ENCODE assay signal across 24 cellular contexts in the genomic region with DNA sequence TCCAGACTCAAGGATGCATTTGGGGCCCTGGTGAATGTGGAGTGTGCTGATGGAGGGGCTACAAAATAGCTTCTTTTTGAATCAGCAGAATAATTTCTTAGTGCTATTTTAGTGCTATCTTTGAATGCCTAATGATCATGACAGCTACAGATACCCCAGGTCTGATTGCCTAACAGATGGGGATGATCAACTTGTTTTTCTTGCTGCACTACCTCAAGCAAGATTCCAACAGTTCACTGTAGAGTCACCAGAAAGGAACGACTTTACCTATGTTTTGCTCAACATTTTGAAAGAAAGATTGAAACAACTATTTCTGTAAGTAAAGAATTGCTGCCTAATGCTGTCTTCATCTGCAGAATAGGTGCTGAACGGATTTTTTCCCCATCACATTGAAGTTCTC.
"Had no signal": no experiment of that assay in that cellular context is flagged by ENCODE, and none has a peak within 500 bp of the region (broad histone marks: within the 10 kb centered on the region; RNA-seq: fewer than 3 reads in every experiment).

No MANE protein-coding gene starts in this region.

- ATAC-seq: activated T-cell treated with anti-CD3 and anti-CD28 coated beads, Interleukin-2, amount 50 U/mL, for 4 hours; gastrocnemius medialis; left ventricle myocardium superior; right lobe of liver; stimulated activated effector memory CD8-positive, alpha-beta T cell treated with anti-CD3 and anti-CD28 coated beads, Interleukin-12 subunit alpha, Interleukin-12 subunit beta, amount 100 ng/mL, for 72 hours; WTC11 had no signal

- H3K9me3 ChIP-seq: breast epithelium, gastrocnemius medialis, right lobe of liver, stomach, transverse colon, vagina had no signal

- H3K27ac Mint-ChIP-seq: activated naive CD4-positive, alpha-beta T cell treated with anti-CD3 and anti-CD28 coated beads for 36 hours; activated naive CD8-positive, alpha-beta T cell treated with anti-CD3 and anti-CD28 coated beads, Interleukin-2, amount 10 ng/mL, durations not matched to agents 7 days and 5 days; nephron progenitor cell; stimulated activated effector memory CD8-positive, alpha-beta T cell treated with anti-CD3 and anti-CD28 coated beads, Interleukin-12 subunit alpha, Interleukin-12 subunit beta, amount 100 ng/mL, for 72 hours; T-helper 1 cell treated with Interleukin-12 subunit alpha and Interleukin-12 subunit beta and Interleukin-4 antibody, amounts not matched to agents 30 μg/mL and 1 μg/mL, for 36 hours; WTC11 had no signal

- H3K36me3 ChIP-seq: breast epithelium, gastrocnemius medialis, right lobe of liver, stomach, transverse colon, vagina had no signal

- H3K27me3 ChIP-seq: breast epithelium, gastrocnemius medialis, right lobe of liver, stomach, transverse colon, vagina had no signal

- H3K4me1 ChIP-seq: breast epithelium, gastrocnemius medialis, right lobe of liver, stomach, transverse colon, vagina had no signal

- H3K4me3 ChIP-seq: breast epithelium, gastrocnemius medialis, right lobe of liver, skin epidermis, stomach, transverse colon, vagina had no signal

- H3K9me3 Mint-ChIP-seq: activated naive CD4-positive, alpha-beta T cell treated with anti-CD3 and anti-CD28 coated beads for 36 hours; activated naive CD8-positive, alpha-beta T cell treated with anti-CD3 and anti-CD28 coated beads, Interleukin-2, amount 10 ng/mL, durations not matched to agents 7 days and 5 days; nephron progenitor cell; stimulated activated effector memory CD8-positive, alpha-beta T cell treated with anti-CD3 and anti-CD28 coated beads, Interleukin-12 subunit alpha, Interleukin-12 subunit beta, amount 100 ng/mL, for 72 hours had no signal

- H3K36me3 Mint-ChIP-seq: stimulated activated effector memory CD8-positive, alpha-beta T cell treated with anti-CD3 and anti-CD28 coated beads, Interleukin-12 subunit alpha, Interleukin-12 subunit beta, amount 100 ng/mL, for 72 hours; WTC11 had no signal

- DNase-seq: activated CD4-positive, alpha-beta T cell treated with anti-CD3 and anti-CD28 coated beads, Interleukin-2, amount 50 U/mL, for 4 hours; activated CD8-positive, alpha-beta memory T cell treated with anti-CD3 and anti-CD28 coated beads for 24 hours; activated CD8-positive, alpha-beta memory T cell treated with anti-CD3 and anti-CD28 coated beads, Interleukin-2, amount 50 U/mL, for 4 hours; activated naive CD4-positive, alpha-beta T cell treated with anti-CD3 and anti-CD28 coated beads for 36 hours; activated naive CD8-positive, alpha-beta T cell treated with anti-CD3 and anti-CD28 coated beads, Interleukin-2, amount 10 ng/mL, durations not matched to agents 7 days and 5 days; activated T-cell treated with anti-CD3 and anti-CD28 coated beads, Interleukin-2, amount 50 U/mL, for 4 hours; amniotic stem cell; cerebellar nuclear complex; gastrocnemius medialis; hippocampal formation; left ventricle myocardium superior; nephron progenitor cell; nucleus accumbens; right lobe of liver; stimulated activated CD4-positive, alpha-beta T cell treated with anti-CD3 and anti-CD28 coated beads, Interleukin-1b, Interleukin-23, amount 100 ng/mL, for 48 hours; stomach; T1000; transverse colon had no signal

- H3K4me1 Mint-ChIP-seq: activated naive CD8-positive, alpha-beta T cell treated with anti-CD3 and anti-CD28 coated beads, Interleukin-2, amount 10 ng/mL, durations not matched to agents 7 days and 5 days; nephron progenitor cell had no signal

- H3K27ac ChIP-seq: breast epithelium, gastrocnemius medialis, right lobe of liver, stomach, transverse colon, vagina had no signal

- H3K4me3 Mint-ChIP-seq: activated naive CD4-positive, alpha-beta T cell treated with anti-CD3 and anti-CD28 coated beads for 36 hours; activated naive CD8-positive, alpha-beta T cell treated with anti-CD3 and anti-CD28 coated beads, Interleukin-2, amount 10 ng/mL, durations not matched to agents 7 days and 5 days; activated T-cell treated with anti-CD3 and anti-CD28 coated beads, Interleukin-2, amount 50 U/mL, for 4 hours; nephron progenitor cell; stimulated activated effector memory CD8-positive, alpha-beta T cell treated with anti-CD3 and anti-CD28 coated beads, Interleukin-12 subunit alpha, Interleukin-12 subunit beta, amount 100 ng/mL, for 72 hours; T-helper 1 cell treated with Interleukin-12 subunit alpha and Interleukin-12 subunit beta and Interleukin-4 antibody, amounts not matched to agents 30 μg/mL and 1 μg/mL, for 36 hours; WTC11 had no signal
